In genomic region chr17:69050999-69051775, GRCh38 we compare ENCODE assay signal across 1 cellular context.
TF ChIP-seq lines count a peak whose summit lies in the region.

No MANE protein-coding gene starts in this region.

TF ChIP-seq in K562, 482 proteins besides CTCF, POLR2A, EP300 and RAD21 (continued from another document):
- TF ChIP-seq NR0B1 (IDR thresholded peaks at IDR 0.05; ENCODE audit: partially characterized antibody) (no peak), ZBTB17 (CRISPR knock-in tag; IDR thresholded peaks at IDR 0.05) (no peak), CEBPG (CRISPR knock-in tag; IDR thresholded peaks at IDR 0.05) (no peak), CEBPG (tag; conservative IDR thresholded peaks at IDR 0.05 in 1 of 2, IDR thresholded peaks at IDR 0.05 in 1 of 2) (peak in 1 of 2 experiments; percentile 73; a peak in 2 of 4 replicates), ZNF668 (CRISPR knock-in tag; IDR thresholded peaks at IDR 0.05) (no peak), CEBPB (tag; IDR thresholded peaks at IDR 0.05) (peak; percentile 74), ZNF316 (IDR thresholded peaks at IDR 0.05) (no peak)
